8 cellular contexts compared by ENCODE assay signal in the genomic region with DNA sequence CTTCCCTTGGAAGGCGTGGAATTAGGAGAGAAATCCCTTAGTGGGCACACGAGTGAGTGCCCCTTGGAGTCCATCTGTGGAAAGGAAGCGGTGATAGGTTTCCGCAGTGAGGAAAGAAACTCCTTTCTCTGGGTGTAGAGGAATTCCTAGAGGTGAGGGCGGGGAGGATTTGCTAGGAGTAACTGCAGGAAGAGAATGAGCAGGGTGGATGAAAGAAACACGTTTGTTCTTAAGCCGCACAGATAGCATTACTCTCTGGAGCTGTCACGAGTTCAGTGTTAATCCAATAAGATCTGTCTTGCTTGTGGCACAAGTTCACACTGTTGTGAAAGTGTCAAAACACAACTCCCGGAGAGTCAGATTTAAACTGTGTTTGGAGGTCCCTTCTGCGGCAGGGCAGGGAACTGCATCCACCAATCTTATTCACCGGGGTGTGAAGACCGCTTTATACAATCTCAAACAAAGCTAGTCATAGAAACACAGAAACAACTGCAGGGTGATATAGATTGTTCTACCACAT. TPM values are rescaled to one million over a fixed set of nuclear protein-coding genes. Genes with fewer than 3 reads are reported as not detected.
DNase-seq lines count a peak whose midpoint lies in the region; ATAC-seq and TF ChIP-seq lines count a peak whose summit lies in the region.

No MANE protein-coding gene starts in this region.

- 48% methylated on average over 12 of the region's 12 CpGs for WGBS in HUES64
- 37% methylated on average over 12 of the region's 12 CpGs for WGBS in right cardiac atrium

- TF ChIP-seq CTCF in GM12872 (IDR thresholded peaks at IDR 0.05; ENCODE audit: insufficient read depth, low read depth, low read length) (peak; percentile 76), retinal pigment epithelial cell (conservative IDR thresholded peaks at IDR 0.05; ENCODE audit: low read depth, low read length) (peak; percentile 73)

- peak; percentile 56 for DNase-seq in activated naive CD8-positive, alpha-beta T cell treated with anti-CD3 and anti-CD28 coated beads for 36 hours
- DNase-seq in right cardiac atrium (peak; percentile 43 to 75 (median 66)), retinal pigment epithelial cell (ENCODE audit: low read depth) (peak; percentile 89), DMS114 treated with DMSO at 0.1 percent for 48 hours (lab: John Stamatoyannopoulos, UW; ENCODE audit: unreplicated experiment) (no peak), middle frontal gyrus (ENCODE audit: extremely low spot score, low spot score) (no peak)

- H3K4me3 ChIP-seq in HUES64 (ENCODE audit: low read length) (peak overlapping the region; percentile 59), right cardiac atrium (ENCODE audit: low read length) (peak overlapping the region; percentile 77), retinal pigment epithelial cell (ENCODE audit: low read length) (peak overlapping the region; percentile 39)

- H3K9ac ChIP-seq in HUES64 (ENCODE audit: low read depth, low read length) = no peak overlapping the region

- no peaks in the 10 kb centered on the region for H3K9me3 Mint-ChIP-seq in activated naive CD8-positive, alpha-beta T cell treated with anti-CD3 and anti-CD28 coated beads for 36 hours

- no peaks in the 10 kb centered on the region for H3K36me3 Mint-ChIP-seq in activated naive CD8-positive, alpha-beta T cell treated with anti-CD3 and anti-CD28 coated beads for 36 hours

- H3K27me3 ChIP-seq in HUES64 (ENCODE audit: insufficient read depth, low read length) = peaks cover 78% of the 10 kb centered on the region
- no peaks in the 10 kb centered on the region for H3K27me3 ChIP-seq in right cardiac atrium (ENCODE audit: control insufficient read depth, insufficient read depth)

- peaks cover 13% of the 10 kb centered on the region for H3K4me1 Mint-ChIP-seq in activated naive CD8-positive, alpha-beta T cell treated with anti-CD3 and anti-CD28 coated beads for 36 hours

- intact Hi-C loops in right cardiac atrium (cut with DNase I) = no loop called here

- peak overlapping the region; percentile 70 for H3K4me3 Mint-ChIP-seq in activated naive CD8-positive, alpha-beta T cell treated with anti-CD3 and anti-CD28 coated beads for 36 hours

- H3K27ac ChIP-seq in HUES64 (ENCODE audit: low read depth, low read length) = no peak overlapping the region
- peak overlapping the region; percentile 21 for H3K27ac ChIP-seq in right cardiac atrium (ENCODE audit: low read length)

- peaks cover 72% of the 10 kb centered on the region for H3K27me3 Mint-ChIP-seq in activated naive CD8-positive, alpha-beta T cell treated with anti-CD3 and anti-CD28 coated beads for 36 hours

- no peaks in the 10 kb centered on the region for H3K9me3 ChIP-seq in HUES64 (ENCODE audit: insufficient read depth, low read depth, low read length)
- no peaks in the 10 kb centered on the region for H3K9me3 ChIP-seq in right cardiac atrium (ENCODE audit: control insufficient read depth, low read length)

- H3K27ac Mint-ChIP-seq in activated naive CD8-positive, alpha-beta T cell treated with anti-CD3 and anti-CD28 coated beads for 36 hours = peak overlapping the region; percentile 22

- H3K36me3 ChIP-seq in HUES64 (ENCODE audit: insufficient read depth, low read length) = no peaks in the 10 kb centered on the region

- no peaks in the 10 kb centered on the region for H3K4me1 ChIP-seq in HUES64 (ENCODE audit: insufficient read depth, low read length)
- no peaks in the 10 kb centered on the region for H3K4me1 ChIP-seq in right cardiac atrium (ENCODE audit: control insufficient read depth, insufficient read depth, low read length)

- ATAC-seq in GM21515 (IDR thresholded peaks at IDR 0.05; ENCODE audit: unreplicated experiment) (peak; percentile 77), right cardiac atrium (peak; percentile 80 to 85)

RNA-seq across cellular contexts. Expression of a gene that starts 1.2 kb away (rescaled TPM):
- not detected for polyA plus RNA-seq in HUES64 (2013, experiment 1 of 2)
- not detected for polyA plus RNA-seq in HUES64 (2013, experiment 2 of 2)
- under 1 TPM; 0.50 to 0.72 TPM for total RNA-seq in activated naive CD8-positive, alpha-beta T cell treated with anti-CD3 and anti-CD28 coated beads for 36 hours
- 1 to 10 TPM; 1.3 to 2.7 (median 2.0) TPM for total RNA-seq in right cardiac atrium
- 0.95 TPM for polyA plus RNA-seq in right cardiac atrium

Comparison
In these comparisons a context has a peak if more than half of its experiments do, and no peak if none do; other contexts are left out.
1. DNase-seq: peak in activated naive CD8-positive, alpha-beta T cell treated with anti-CD3 and anti-CD28 coated beads for 36 hours (single experiment), right cardiac atrium (3 of 3) and retinal pigment epithelial cell (single experiment); none in DMS114 treated with DMSO at 0.1 percent for 48 hours (single experiment) and middle frontal gyrus (single experiment).
2. Peak in every context shown above with its lines, with median percentiles within 50 percentile points of each other: H3K4me3 ChIP-seq.